In the genomic region with DNA sequence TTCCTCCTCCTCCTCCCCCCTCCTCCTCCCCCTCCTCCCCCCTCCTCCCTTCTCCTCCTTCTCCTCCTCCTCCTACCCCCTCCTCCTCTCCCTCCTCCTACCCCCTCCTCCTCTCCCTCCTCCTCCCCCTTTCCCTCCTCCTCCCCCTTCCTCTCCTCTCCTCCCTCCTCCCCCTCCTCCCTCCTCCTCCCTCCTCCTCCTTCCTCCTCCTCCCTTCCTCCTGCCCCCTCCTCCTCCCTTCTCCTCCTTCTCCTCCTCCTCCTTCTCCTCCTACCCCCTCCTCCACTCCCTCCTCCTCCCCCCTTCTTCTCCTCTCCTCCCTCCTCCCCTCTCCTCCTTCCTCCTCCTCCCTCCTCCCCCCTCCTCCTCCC, we compare ENCODE assay signal across 11 cellular contexts. TPM values are rescaled to one million over a fixed set of nuclear protein-coding genes. Genes with fewer than 3 reads are reported as not detected.
A peak's percentile ranks its signal among the peaks of the same experiment; 100 is the strongest.
DNase-seq lines count a peak whose midpoint lies in the region; ATAC-seq and TF ChIP-seq lines count a peak whose summit lies in the region.
"Had no signal": no experiment of that assay in that cellular context is flagged by ENCODE, and none has a peak within 500 bp of the region (broad histone marks: within the 10 kb centered on the region; RNA-seq: fewer than 3 reads in every experiment).

No MANE protein-coding gene starts in this region.

- TF ChIP-seq CTCF in CD8-positive, alpha-beta T cell (IDR thresholded peaks at IDR 0.05) = no peak

- peaks cover 9% of the 10 kb centered on the region for H3K4me1 ChIP-seq in CD8-positive, alpha-beta T cell (ENCODE audit: insufficient read depth, low read length)
- H3K4me1 ChIP-seq in naive thymus-derived CD4-positive, alpha-beta T cell (ENCODE audit: control insufficient read depth in 2 of 2, insufficient read depth in 2 of 2, low read length in 2 of 2) = peaks cover 5 to 6% of the 10 kb centered on the region in 2 donors
- H3K4me1 ChIP-seq: neural progenitor cell had no signal

- CTCF ChIA-PET in CD8-positive, alpha-beta T cell (lab: Charles Lee) = interaction anchor here (1.0 to 1.8 kb wide), 12 partner anchors 7 to 469 kb away, joined by 3 to 20 read pairs (median 4); a partner anchor contains a TSS
- CTCF ChIA-PET in naive thymus-derived CD4-positive, alpha-beta T cell (lab: Charles Lee) = interaction anchor here (0.6 to 1.7 kb wide), 14 partner anchors 8 to 712 kb away, joined by 3 to 6 read pairs (median 4); a partner anchor contains a TSS

- peak overlapping the region; percentile 34 for H3K27ac Mint-ChIP-seq in CD8-positive, alpha-beta T cell
- peak overlapping the region; percentile 92 for H3K27ac Mint-ChIP-seq in activated naive CD8-positive, alpha-beta T cell treated with anti-CD3 and anti-CD28 coated beads for 36 hours
- peak overlapping the region in 3 of 9 donors; percentile 53 to 95 (median 82) for H3K27ac Mint-ChIP-seq in naive thymus-derived CD4-positive, alpha-beta T cell

- H3K27me3 Mint-ChIP-seq in CD8-positive, alpha-beta T cell (ENCODE audit: low read depth) = no peaks in the 10 kb centered on the region
- H3K27me3 Mint-ChIP-seq in activated naive CD8-positive, alpha-beta T cell treated with anti-CD3 and anti-CD28 coated beads for 36 hours = no peaks in the 10 kb centered on the region
- no peaks in the 10 kb centered on the region for H3K27me3 Mint-ChIP-seq in naive thymus-derived CD4-positive, alpha-beta T cell

- H3K27ac ChIP-seq in CD8-positive, alpha-beta T cell (ENCODE audit: low read depth, low read length) = no peak overlapping the region
- no peak overlapping the region for H3K27ac ChIP-seq in naive thymus-derived CD4-positive, alpha-beta T cell (ENCODE audit: low read depth, low read length)
- H3K27ac ChIP-seq: neural progenitor cell had no signal

- no peak overlapping the region for H3K4me3 ChIP-seq in CD8-positive, alpha-beta T cell (ENCODE audit: low read depth, low read length)
- H3K4me3 ChIP-seq in Jurkat, Clone E6-1 (ENCODE audit: low read length) = peak overlapping the region; percentile 54
- H3K4me3 ChIP-seq in naive thymus-derived CD4-positive, alpha-beta T cell (ENCODE audit: low read length) = no peak overlapping the region

- peaks cover 27% of the 10 kb centered on the region for H3K4me1 Mint-ChIP-seq in CD8-positive, alpha-beta T cell (ENCODE audit: low read depth)
- H3K4me1 Mint-ChIP-seq in activated naive CD8-positive, alpha-beta T cell treated with anti-CD3 and anti-CD28 coated beads for 36 hours = peaks cover 44% of the 10 kb centered on the region
- H3K4me1 Mint-ChIP-seq in naive thymus-derived CD4-positive, alpha-beta T cell = peaks cover 7 to 55% (median 18%) of the 10 kb centered on the region in 7 donors

- no peak for DNase-seq in CD8-positive, alpha-beta T cell
- DNase-seq in Jurkat, Clone E6-1 (ENCODE audit: low read depth, low spot score) = no peak
- DNase-seq in activated naive CD8-positive, alpha-beta T cell treated with anti-CD3 and anti-CD28 coated beads for 36 hours = no peak
- no peak for DNase-seq in naive thymus-derived CD4-positive, alpha-beta T cell
- no peak for DNase-seq in cerebellar nuclear complex (lab: John Stamatoyannopoulos, UW)
- DNase-seq in NCI-H748 (lab: John Stamatoyannopoulos, UW; ENCODE audit: unreplicated experiment) = no peak
- no peak for DNase-seq in ACHN

- H3K9me3 ChIP-seq in CD8-positive, alpha-beta T cell (ENCODE audit: low read length) = no peaks in the 10 kb centered on the region
- no peaks in the 10 kb centered on the region for H3K9me3 ChIP-seq in naive thymus-derived CD4-positive, alpha-beta T cell (ENCODE audit: control insufficient read depth in 2 of 3, low read length in 3 of 3)

- H3K36me3 ChIP-seq in CD8-positive, alpha-beta T cell (ENCODE audit: insufficient read depth, low read length) = no peaks in the 10 kb centered on the region
- no peaks in the 10 kb centered on the region for H3K36me3 ChIP-seq in naive thymus-derived CD4-positive, alpha-beta T cell (ENCODE audit: control insufficient read depth in 2 of 3, insufficient read depth in 3 of 3, low read length in 3 of 3)
- H3K36me3 ChIP-seq: neural progenitor cell had no signal

- no peaks in the 10 kb centered on the region for H3K36me3 Mint-ChIP-seq in CD8-positive, alpha-beta T cell
- peaks cover 16% of the 10 kb centered on the region for H3K36me3 Mint-ChIP-seq in activated naive CD8-positive, alpha-beta T cell treated with anti-CD3 and anti-CD28 coated beads for 36 hours
- no peaks in the 10 kb centered on the region for H3K36me3 Mint-ChIP-seq in naive thymus-derived CD4-positive, alpha-beta T cell
- H3K36me3 Mint-ChIP-seq: neural progenitor cell had no signal

- in situ Hi-C loops in ACHN (cut with HindIII; ENCODE audit: low pct_ligation_motif_present, low pct_unique_long_range_greater_than_20kb, low sequenced_read_pairs) = no loop called here

- ATAC-seq in CD8-positive, alpha-beta T cell = no peak
- ATAC-seq in naive thymus-derived CD4-positive, alpha-beta T cell = no peak
- ATAC-seq in HG02884 (IDR thresholded peaks at IDR 0.05; ENCODE audit: unreplicated experiment) = no peak

- no peaks in the 10 kb centered on the region for H3K27me3 ChIP-seq in CD8-positive, alpha-beta T cell (ENCODE audit: insufficient read depth, low read length)
- no peaks in the 10 kb centered on the region for H3K27me3 ChIP-seq in naive thymus-derived CD4-positive, alpha-beta T cell (ENCODE audit: control insufficient read depth in 2 of 2, insufficient read depth in 2 of 2, low read length in 2 of 2)

- H3K4me3 Mint-ChIP-seq in CD8-positive, alpha-beta T cell = no peak overlapping the region
- peak overlapping the region; percentile 84 for H3K4me3 Mint-ChIP-seq in activated naive CD8-positive, alpha-beta T cell treated with anti-CD3 and anti-CD28 coated beads for 36 hours
- peak overlapping the region in 6 of 10 donors; percentile 53 to 86 (median 81) for H3K4me3 Mint-ChIP-seq in naive thymus-derived CD4-positive, alpha-beta T cell

- H3K9me3 Mint-ChIP-seq in CD8-positive, alpha-beta T cell = no peaks in the 10 kb centered on the region
- H3K9me3 Mint-ChIP-seq in activated naive CD8-positive, alpha-beta T cell treated with anti-CD3 and anti-CD28 coated beads for 36 hours = peaks cover 13% of the 10 kb centered on the region
- H3K9me3 Mint-ChIP-seq in naive thymus-derived CD4-positive, alpha-beta T cell = no peaks in the 10 kb centered on the region
- H3K9me3 Mint-ChIP-seq: neural progenitor cell had no signal

- intact Hi-C loops in CD8-positive, alpha-beta T cell (cut with DNase I, micrococcal nuclease) = loop anchor here in 1 of 2 experiments (1.0 to 10.0 kb wide), 5 partner anchors 43 to 271 kb away; a partner anchor contains a TSS
- intact Hi-C loops in naive thymus-derived CD4-positive, alpha-beta T cell (cut with micrococcal nuclease) = loop anchor here (1.0 to 5.0 kb wide), 10 partner anchors 42 to 467 kb away; a partner anchor contains a TSS

- POLR2A ChIA-PET in CD8-positive, alpha-beta T cell (lab: Charles Lee) = interaction anchor here (1.1 to 1.6 kb wide), 2 partner anchors 43 to 60 kb away, joined by 4 to 5 read pairs; a partner anchor contains a TSS
- POLR2A ChIA-PET in naive thymus-derived CD4-positive, alpha-beta T cell (lab: Charles Lee) = interaction anchor here (1.0 to 1.7 kb wide), 2 partner anchors 44 to 287 kb away, joined by 4 to 15 read pairs; a partner anchor contains a TSS

RNA-seq across cellular contexts. Expression of a gene that starts 6.6 kb away (rescaled TPM):
- 1 to 10 TPM; 5.1 to 6.1 TPM for total RNA-seq in CD8-positive, alpha-beta T cell
- 20.2 TPM for polyA plus RNA-seq in Jurkat, Clone E6-1 (2012; ENCODE audit: insufficient read depth, insufficient read length)
- total RNA-seq in activated naive CD8-positive, alpha-beta T cell treated with anti-CD3 and anti-CD28 coated beads for 36 hours = 10 to 100 TPM; 25.5 to 25.9 TPM
- 10 to 100 TPM in 3 of 5 experiments, 1 to 10 TPM in 2; 4.5 to 24.0 (median 15.9) TPM for total RNA-seq in naive thymus-derived CD4-positive, alpha-beta T cell
- polyA plus RNA-seq in naive thymus-derived CD4-positive, alpha-beta T cell = 1 to 10 TPM; 1.6 to 2.6 TPM

RNA-seq across cellular contexts. Expression of a gene that starts 29.5 kb away (rescaled TPM):
- not detected for total RNA-seq in CD8-positive, alpha-beta T cell
- not detected for polyA plus RNA-seq in Jurkat, Clone E6-1 (2012; ENCODE audit: insufficient read depth, insufficient read length)
- not detected for total RNA-seq in activated naive CD8-positive, alpha-beta T cell treated with anti-CD3 and anti-CD28 coated beads for 36 hours
- total RNA-seq in naive thymus-derived CD4-positive, alpha-beta T cell = not detected
- polyA plus RNA-seq in naive thymus-derived CD4-positive, alpha-beta T cell = not detected
- total RNA-seq: kidney epithelial cell, Right ventricle myocardium inferior had no signal

RNA-seq across cellular contexts. Expression of a gene that starts 42.9 kb away (rescaled TPM):
- total RNA-seq in CD8-positive, alpha-beta T cell = 10 to 100 TPM; 91.9 to 95.9 TPM
- polyA plus RNA-seq in Jurkat, Clone E6-1 (2012; ENCODE audit: insufficient read depth, insufficient read length) = 172 TPM
- 100 to 1,000 TPM; 118 to 121 TPM for total RNA-seq in activated naive CD8-positive, alpha-beta T cell treated with anti-CD3 and anti-CD28 coated beads for 36 hours
- 10 to 100 TPM; 62.3 to 96.6 (median 90.7) TPM for total RNA-seq in naive thymus-derived CD4-positive, alpha-beta T cell
- polyA plus RNA-seq in naive thymus-derived CD4-positive, alpha-beta T cell = 100 to 1,000 TPM; 103 TPM

RNA-seq across cellular contexts. Expression of a gene that starts 45.0 kb away (rescaled TPM):
- total RNA-seq in CD8-positive, alpha-beta T cell = not detected
- polyA plus RNA-seq in Jurkat, Clone E6-1 (2012; ENCODE audit: insufficient read depth, insufficient read length) = not detected
- not detected for total RNA-seq in activated naive CD8-positive, alpha-beta T cell treated with anti-CD3 and anti-CD28 coated beads for 36 hours
- not detected for total RNA-seq in naive thymus-derived CD4-positive, alpha-beta T cell
- not detected for polyA plus RNA-seq in naive thymus-derived CD4-positive, alpha-beta T cell

RNA-seq across cellular contexts. Expression of a gene that starts 51.7 kb away (rescaled TPM):
- total RNA-seq in CD8-positive, alpha-beta T cell = under 1 TPM; 0.67 to 0.76 TPM
- not detected for polyA plus RNA-seq in Jurkat, Clone E6-1 (2012; ENCODE audit: insufficient read depth, insufficient read length)
- total RNA-seq in activated naive CD8-positive, alpha-beta T cell treated with anti-CD3 and anti-CD28 coated beads for 36 hours = under 1 TPM; 0.20 to 0.33 TPM
- total RNA-seq in naive thymus-derived CD4-positive, alpha-beta T cell = 1 to 10 TPM in 1 of 5 experiments, under 1 TPM in 4; 0.24 to 1.6 (median 0.88) TPM
- not detected for polyA plus RNA-seq in naive thymus-derived CD4-positive, alpha-beta T cell
